Comparison of ENCODE assay signal across 8 cellular contexts in the genomic region with DNA sequence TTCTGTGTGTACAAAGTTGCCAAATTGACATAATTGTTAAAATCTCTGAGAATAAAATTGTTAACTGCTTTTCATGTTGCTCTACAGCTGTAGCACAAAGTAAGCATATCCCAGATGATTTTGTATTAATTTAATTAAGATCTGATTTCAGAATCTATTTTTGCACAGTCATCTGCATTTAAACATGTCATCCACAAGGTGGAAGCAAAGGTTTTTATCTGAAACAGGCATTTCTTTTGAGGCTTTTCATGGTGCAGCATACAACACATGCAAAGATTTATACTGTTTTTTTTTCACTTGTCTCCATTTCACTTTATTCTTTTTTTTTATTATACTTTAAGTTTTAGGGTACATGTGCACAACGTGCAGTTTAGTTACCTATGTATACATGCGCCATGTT. TPM values are rescaled to one million over a fixed set of nuclear protein-coding genes. Genes with fewer than 3 reads are reported as not detected.
DNase-seq lines count a peak whose midpoint lies in the region; ATAC-seq, FAIRE-seq and TF ChIP-seq lines count a peak whose summit lies in the region.

No MANE protein-coding gene starts in this region.

- peaks cover 7% of the 10 kb centered on the region for H3K4me1 Mint-ChIP-seq in glutamatergic neuron (ENCODE audit: low read depth, unreplicated experiment)

- H3K27me3 Mint-ChIP-seq in glutamatergic neuron (ENCODE audit: unreplicated experiment): peaks cover 4% of the 10 kb centered on the region

- DNase-seq in GM20000 (ENCODE audit: low spot score) (peak; percentile 11), RPMI8226 (peak; percentile 6), glutamatergic neuron (no peak), GDM1 (lab: John Stamatoyannopoulos, UW) (no peak)
- no peak for DNase-seq in activated CD8-positive, alpha-beta memory T cell treated with anti-CD3 and anti-CD28 coated beads, Interleukin-2, amount 50 U/mL, for 48 hours

- ATAC-seq in HG02938 (IDR thresholded peaks at IDR 0.05; ENCODE audit: unreplicated experiment): no peak
- ATAC-seq in GM19455 (IDR thresholded peaks at IDR 0.05; ENCODE audit: unreplicated experiment): no peak

- H3K36me3 Mint-ChIP-seq in glutamatergic neuron (ENCODE audit: unreplicated experiment): no peaks in the 10 kb centered on the region

- peak; percentile 95 for FAIRE-seq in A204.1 (lab: Jason Lieb, UNC)

- no peak overlapping the region for H3K27ac Mint-ChIP-seq in glutamatergic neuron (ENCODE audit: unreplicated experiment)

- peaks cover 2% of the 10 kb centered on the region for H3K9me3 Mint-ChIP-seq in glutamatergic neuron (ENCODE audit: unreplicated experiment)

- TF ChIP-seq CTCF in GM20000 (IDR thresholded peaks at IDR 0.05; ENCODE audit: extremely low read depth, missing control alignments) (peak; percentile 6), glutamatergic neuron (IDR thresholded peaks at IDR 0.05; ENCODE audit: partially characterized antibody, unreplicated experiment) (peak; percentile 48)

- H3K4me3 Mint-ChIP-seq in glutamatergic neuron (ENCODE audit: unreplicated experiment): no peak overlapping the region

RNA-seq across cellular contexts. Expression of gene GC, which starts 51.2 kb away (rescaled TPM):
- not detected for total RNA-seq in glutamatergic neuron (ENCODE audit: unreplicated experiment)

Comparison
In these comparisons a context has a peak if more than half of its experiments do, and no peak if none do; other contexts are left out.
1. DNase-seq: peak in GM20000 (single experiment) and RPMI8226 (single experiment); none in glutamatergic neuron (single experiment), activated CD8-positive, alpha-beta memory T cell treated with anti-CD3 and anti-CD28 coated beads, Interleukin-2, amount 50 U/mL, for 48 hours (single experiment) and GDM1 (single experiment).